Comparison of ENCODE assay signal across 36 cellular contexts in genomic region chr19:35337984-35338296, GRCh38. TPM values are rescaled to one million over a fixed set of nuclear protein-coding genes. Genes with fewer than 3 reads are reported as not detected.
"Had no signal": no experiment of that assay in that cellular context is flagged by ENCODE, and none has a peak within 500 bp of the region (broad histone marks: within the 10 kb centered on the region; RNA-seq: fewer than 3 reads in every experiment).

No MANE protein-coding gene starts in this region.

- H3K4me3 ChIP-seq: ascending aorta, cardiac muscle cell, coronary artery, dorsolateral prefrontal cortex, gastroesophageal sphincter, left lung, lung, mucosa of descending colon, pancreas, right atrium auricular region, smooth muscle cell, testis, transverse colon had no signal

- H3K4me1 ChIP-seq: ascending aorta, gastroesophageal sphincter, left lung, pancreas, right atrium auricular region, testis, transverse colon had no signal

- H3K4me3 Mint-ChIP-seq: activated naive CD4-positive, alpha-beta T cell treated with anti-CD3 and anti-CD28 coated beads for 36 hours; activated naive CD8-positive, alpha-beta T cell treated with anti-CD3 and anti-CD28 coated beads, Interleukin-2, amount 10 ng/mL, durations not matched to agents 7 days and 5 days; brain; T-helper 2 cell treated with Interferon-gamma antibody and Interleukin-4, amounts not matched to agents 5 μg/mL and 100 μg/mL, for 36 hours had no signal

- ATAC-seq: gastroesophageal sphincter; left lung; pancreas; stimulated activated naive CD8-positive, alpha-beta T cell treated with anti-CD3 and anti-CD28 coated beads, Interleukin-15, Interleukin-2, amounts not matched to agents 100 U/mL and 50 U/mL, for 24 hours had no signal

- H3K9me3 ChIP-seq: ascending aorta, gastroesophageal sphincter, left lung, mucosa of descending colon, pancreas, right atrium auricular region, testis, transverse colon had no signal

- H3K27ac ChIP-seq: ascending aorta, cardiac muscle cell, coronary artery, dorsolateral prefrontal cortex, gastroesophageal sphincter, left lung, pancreas, right atrium auricular region, testis, transverse colon had no signal

- H3K36me3 Mint-ChIP-seq: activated naive CD8-positive, alpha-beta T cell treated with anti-CD3 and anti-CD28 coated beads, Interleukin-2, amount 10 ng/mL, durations not matched to agents 7 days and 5 days; brain had no signal

- H3K4me1 Mint-ChIP-seq: brain had no signal

- H3K27ac Mint-ChIP-seq: activated naive CD4-positive, alpha-beta T cell treated with anti-CD3 and anti-CD28 coated beads for 36 hours; activated naive CD8-positive, alpha-beta T cell treated with anti-CD3 and anti-CD28 coated beads, Interleukin-2, amount 10 ng/mL, durations not matched to agents 7 days and 5 days; brain; T-helper 2 cell treated with Interferon-gamma antibody and Interleukin-4, amounts not matched to agents 5 μg/mL and 100 μg/mL, for 36 hours had no signal

- DNase-seq: activated CD4-positive, alpha-beta T cell treated with anti-CD3 and anti-CD28 coated beads for 4 hours; activated CD4-positive, alpha-beta T cell treated with anti-CD3 and anti-CD28 coated beads, Interleukin-2, amount 50 U/mL, for 4 hours; activated CD8-positive, alpha-beta memory T cell treated with anti-CD3 and anti-CD28 coated beads for 24 hours; activated effector memory CD4-positive, alpha-beta T cell treated with anti-CD3 and anti-CD28 coated beads, Interleukin-2, amount 50 U/mL, for 16 hours; activated naive CD4-positive, alpha-beta T cell treated with anti-CD3 and anti-CD28 coated beads for 36 hours; activated naive CD8-positive, alpha-beta T cell treated with anti-CD3 and anti-CD28 coated beads, Interleukin-2, amount 10 ng/mL, durations not matched to agents 7 days and 5 days; dorsolateral prefrontal cortex; effector memory CD4-positive, alpha-beta T cell; erythroblast; hypothalamus; nucleus accumbens; pancreas; stimulated activated CD4-positive, alpha-beta T cell treated with anti-CD3 and anti-CD28 coated beads, Interleukin-2, amount 100 ng/mL, for 24 hours; stimulated activated naive CD8-positive, alpha-beta T cell treated with anti-CD3 and anti-CD28 coated beads, Interleukin-15, Interleukin-2, amounts not matched to agents 100 U/mL and 50 U/mL, for 24 hours; T-helper 1 cell; testis; transverse colon had no signal

- H3K36me3 ChIP-seq: ascending aorta, cardiac muscle cell, gastroesophageal sphincter, left lung, pancreas, right atrium auricular region, transverse colon had no signal

- H3K4me2 ChIP-seq: smooth muscle cell had no signal

- H3K9me3 Mint-ChIP-seq: activated naive CD4-positive, alpha-beta T cell treated with anti-CD3 and anti-CD28 coated beads for 36 hours; activated naive CD8-positive, alpha-beta T cell treated with anti-CD3 and anti-CD28 coated beads, Interleukin-2, amount 10 ng/mL, durations not matched to agents 7 days and 5 days; brain; T-helper 2 cell treated with Interferon-gamma antibody and Interleukin-4, amounts not matched to agents 5 μg/mL and 100 μg/mL, for 36 hours had no signal

- H3K27me3 ChIP-seq: ascending aorta, cardiac muscle cell, pancreas, right atrium auricular region, testis, transverse colon had no signal

RNA-seq across cellular contexts. Expression of gene CD22, which starts 9.0 kb away (rescaled TPM):
- total RNA-seq: cerebellum, fibroblast of villous mesenchyme, pulmonary artery endothelial cell, smooth muscle cell had no signal
- polyA plus RNA-seq: cardiac muscle cell, neural cell, smooth muscle cell had no signal

RNA-seq across cellular contexts. Expression of gene FFAR1, which starts 9.8 kb away (rescaled TPM):
- total RNA-seq: activated naive CD8-positive, alpha-beta T cell treated with anti-CD3 and anti-CD28 coated beads, Interleukin-2, amount 10 ng/mL, durations not matched to agents 7 days and 5 days; ascending aorta; cardiac muscle cell; cerebellum; fibroblast of lung; fibroblast of villous mesenchyme; gastroesophageal sphincter; left lung; mesenteric fat pad; mucosa of descending colon; myocyte; pulmonary artery endothelial cell; right atrium auricular region; smooth muscle cell; urinary bladder had no signal
- polyA plus RNA-seq: fibroblast of lung, neural cell, smooth muscle cell, urinary bladder had no signal

RNA-seq across cellular contexts. Expression of gene FFAR3, which starts 20.3 kb away (rescaled TPM):
- total RNA-seq: activated naive CD8-positive, alpha-beta T cell treated with anti-CD3 and anti-CD28 coated beads, Interleukin-2, amount 10 ng/mL, durations not matched to agents 7 days and 5 days; ascending aorta; cerebellum; fibroblast of lung; fibroblast of villous mesenchyme; myocyte; pulmonary artery endothelial cell; right atrium auricular region; smooth muscle cell had no signal
- polyA plus RNA-seq: cardiac muscle cell, fibroblast of lung, neural cell, smooth muscle cell had no signal

RNA-seq across cellular contexts. Expression of gene GPR42, which starts 32.9 kb away (rescaled TPM):
- total RNA-seq: activated naive CD8-positive, alpha-beta T cell treated with anti-CD3 and anti-CD28 coated beads, Interleukin-2, amount 10 ng/mL, durations not matched to agents 7 days and 5 days; ascending aorta; cerebellum; fibroblast of lung; fibroblast of villous mesenchyme; gastroesophageal sphincter; left lung; myocyte; pulmonary artery endothelial cell; right atrium auricular region; smooth muscle cell; testis; transverse colon; urinary bladder had no signal
- polyA plus RNA-seq: cardiac muscle cell, fibroblast of lung, neural cell, smooth muscle cell had no signal

RNA-seq across cellular contexts. Expression of gene MAG, which starts 46.0 kb away (rescaled TPM):
- total RNA-seq: ascending aorta, fibroblast of villous mesenchyme, left lung, mesenteric fat pad, myocyte, pulmonary artery endothelial cell, right atrium auricular region, smooth muscle cell, transverse colon had no signal
- polyA plus RNA-seq: fibroblast of lung, neural cell, smooth muscle cell had no signal
